1 cellular context compared by ENCODE assay signal in genomic region chr17:55295411-55296170, GRCh38.
TF ChIP-seq lines count a peak whose summit lies in the region.

No MANE protein-coding gene starts in this region.

TF ChIP-seq in HepG2, 621 proteins besides CTCF, POLR2A, EP300 and RAD21 (continued from another document and continues in another):
- TF ChIP-seq PLSCR1 (CRISPR knock-in tag; IDR thresholded peaks at IDR 0.05; ENCODE audit: borderline replicate concordance), result no peak
- TF ChIP-seq ZNF318 (CRISPR knock-in tag; IDR thresholded peaks at IDR 0.05), result peak; percentile 52; the same call in 1 of the 2 replicates
- peak; percentile 61; the same call in 1 of the 2 replicates for TF ChIP-seq ZNF616 (CRISPR knock-in tag; IDR thresholded peaks at IDR 0.05; ENCODE audit: low read depth)
- TF ChIP-seq NR2F1 (CRISPR knock-in tag; IDR thresholded peaks at IDR 0.05), result peak in 1 of 2 experiments; percentile 23; a peak in 1 of 4 replicates
- 0 out of 2 replicates have a peak, but pooled peaks have one; percentile 40 for TF ChIP-seq ZBTB7A (CRISPR knock-in tag; IDR thresholded peaks at IDR 0.05)
- TF ChIP-seq MED13 (CRISPR knock-in tag; IDR thresholded peaks at IDR 0.05), result no peak
- TF ChIP-seq MIER2 (CRISPR knock-in tag; IDR thresholded peaks at IDR 0.05), result 0 out of 2 replicates have a peak, but pooled peaks have one; percentile 19
- TF ChIP-seq ZNF432 (CRISPR knock-in tag; IDR thresholded peaks at IDR 0.05; ENCODE audit: borderline replicate concordance), result no peak
- 0 out of 2 replicates have a peak, but pooled peaks have one; percentile 42 for TF ChIP-seq ZGPAT (CRISPR knock-in tag; IDR thresholded peaks at IDR 0.05)
- peak; percentile 65 for TF ChIP-seq TARDBP (CRISPR knock-in tag; IDR thresholded peaks at IDR 0.05)
- no peak for TF ChIP-seq ZNF44 (CRISPR knock-in tag; IDR thresholded peaks at IDR 0.05)
- TF ChIP-seq ARID3A (IDR thresholded peaks at IDR 0.05; ENCODE audit: low read depth, low read length), result peak; percentile 80
- TF ChIP-seq BORCS8-MEF2B (CRISPR knock-in tag; IDR thresholded peaks at IDR 0.05), result peak; percentile 75; the same call in 1 of the 2 replicates
- TF ChIP-seq ATF2 (CRISPR knock-in tag; IDR thresholded peaks at IDR 0.05), result peak; percentile 45; the same call in 1 of the 2 replicates
- TF ChIP-seq MED1 (CRISPR knock-in tag; IDR thresholded peaks at IDR 0.05), result peak; percentile 84
- no peak for TF ChIP-seq GABPB1 (CRISPR knock-in tag; IDR thresholded peaks at IDR 0.05)
- peak; percentile 12 for TF ChIP-seq YY1 (IDR thresholded peaks at IDR 0.05; ENCODE audit: insufficient read depth, insufficient replicate concordance, low read depth, low read length)
- TF ChIP-seq ZNF501 (CRISPR knock-in tag; IDR thresholded peaks at IDR 0.05), result peak; percentile 82
- TF ChIP-seq POLR2G (IDR thresholded peaks at IDR 0.05; ENCODE audit: low read depth, low read length), result peak; percentile 82
- peak; percentile 92 for TF ChIP-seq AFF4 (CRISPR knock-in tag; IDR thresholded peaks at IDR 0.05)
- peak; percentile 27; the same call in 1 of the 2 replicates for TF ChIP-seq FOSL2 (CRISPR knock-in tag; IDR thresholded peaks at IDR 0.05)
- TF ChIP-seq CREB3 (CRISPR knock-in tag; IDR thresholded peaks at IDR 0.05), result no peak; the same call in 1 of the 2 replicates
- TF ChIP-seq PHF21A (CRISPR knock-in tag; IDR thresholded peaks at IDR 0.05), result peak; percentile 73; the same call in 1 of the 2 replicates
- TF ChIP-seq CBX5 (CRISPR knock-in tag; IDR thresholded peaks at IDR 0.05; ENCODE audit: borderline replicate concordance), result 0 out of 2 replicates have a peak, but pooled peaks have one; percentile 72
- peak; percentile 60 for TF ChIP-seq SAP130 (CRISPR knock-in tag; IDR thresholded peaks at IDR 0.05; ENCODE audit: low read depth)
- TF ChIP-seq SP5 (CRISPR knock-in tag; IDR thresholded peaks at IDR 0.05; ENCODE audit: borderline replicate concordance, low read depth), result peak; percentile 11; the same call in 1 of the 2 replicates
- no peak for TF ChIP-seq KLF13 (CRISPR knock-in tag; IDR thresholded peaks at IDR 0.05)
- no peak for TF ChIP-seq ZNF83 (CRISPR knock-in tag; IDR thresholded peaks at IDR 0.05; ENCODE audit: borderline replicate concordance)
- no peak for TF ChIP-seq PHF20 (CRISPR knock-in tag; IDR thresholded peaks at IDR 0.05)
- TF ChIP-seq TEAD3 (CRISPR knock-in tag; optimal IDR thresholded peaks at IDR 0.05; ENCODE audit: borderline replicate concordance), result peak; percentile 55
- peak; percentile 53; the same call in 1 of the 2 replicates for TF ChIP-seq ZSCAN22 (CRISPR knock-in tag; IDR thresholded peaks at IDR 0.05)
- TF ChIP-seq FOXA3 (CRISPR knock-in tag; IDR thresholded peaks at IDR 0.05), result peak; percentile 40; the same call in 1 of the 2 replicates
- peak; percentile 47; the same call in 1 of the 2 replicates for TF ChIP-seq RXRB (CRISPR knock-in tag; IDR thresholded peaks at IDR 0.05; ENCODE audit: borderline replicate concordance)
- TF ChIP-seq POLR2AphosphoS5 (IDR thresholded peaks at IDR 0.05; ENCODE audit: low read depth, low read length), result peak; percentile 51
- peak; percentile 26; the same call in 1 of the 2 replicates for TF ChIP-seq CCDC6 (CRISPR knock-in tag; IDR thresholded peaks at IDR 0.05)
- TF ChIP-seq ZSCAN12 (CRISPR knock-in tag; IDR thresholded peaks at IDR 0.05), result no peak
- TF ChIP-seq ZFX (CRISPR knock-in tag; IDR thresholded peaks at IDR 0.05; ENCODE audit: low read depth), result peak; percentile 46; the same call in 1 of the 2 replicates
- peak; percentile 44; the same call in 1 of the 2 replicates for TF ChIP-seq YEATS2 (CRISPR knock-in tag; IDR thresholded peaks at IDR 0.05; ENCODE audit: borderline replicate concordance)
- no peak for TF ChIP-seq HHEX (CRISPR knock-in tag; IDR thresholded peaks at IDR 0.05)
- TF ChIP-seq NR2F2 (IDR thresholded peaks at IDR 0.05; ENCODE audit: borderline replicate concordance, low read depth), result no peak; the same call in 1 of the 2 replicates
- 0 out of 2 replicates have a peak, but pooled peaks have one; percentile 64 for TF ChIP-seq ZNF34 (CRISPR knock-in tag; IDR thresholded peaks at IDR 0.05; ENCODE audit: borderline replicate concordance)
- TF ChIP-seq E2F5 (CRISPR knock-in tag; conservative IDR thresholded peaks at IDR 0.05), result no peak
